Comparison of ENCODE assay signal across 21 cellular contexts in the genomic region with DNA sequence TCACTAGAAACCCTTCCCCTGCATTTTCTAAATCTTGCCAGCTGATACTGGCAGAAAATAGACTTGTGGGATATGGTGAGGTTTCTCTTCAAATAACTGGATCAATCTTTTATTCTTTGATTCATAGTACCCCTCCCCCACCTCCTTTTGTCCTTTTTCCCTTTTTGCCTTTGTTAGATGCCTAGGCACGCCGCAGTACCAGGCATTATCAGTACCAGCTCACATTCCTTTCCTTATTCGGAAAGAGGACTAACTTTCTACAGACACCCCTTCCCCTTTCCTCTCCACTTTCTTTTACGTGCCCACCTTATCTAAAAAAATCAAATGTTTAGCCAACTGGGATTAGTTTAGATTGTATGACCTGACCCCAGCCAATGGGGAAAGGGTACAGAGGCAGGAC.
"Had no signal": no experiment of that assay in that cellular context is flagged by ENCODE, and none has a peak within 500 bp of the region (broad histone marks: within the 10 kb centered on the region; RNA-seq: fewer than 3 reads in every experiment).

No MANE protein-coding gene starts in this region.

- H3K4me3 Mint-ChIP-seq: natural killer cell treated with Interleukin-12 subunit alpha and Interleukin-12 subunit beta and Interleukin-15 and Interleukin-18, amount 100 ng/mL, for 72 hours; stimulated activated memory B cell treated with anti-CD40 and anti-IgM and Interleukin-4, amounts not matched to agents 10 μg/mL and 1 μg/mL and 100 μg/mL, for 72 hours; stimulated activated naive CD8-positive, alpha-beta T cell treated with anti-CD3 and anti-CD28 coated beads, Interleukin-15, Interleukin-2, amounts not matched to agents 100 ng/mL and 50 ng/mL, for 24 hours had no signal

- ATAC-seq: left lobe of liver; natural killer cell treated with Interleukin-12 subunit alpha and Interleukin-12 subunit beta and Interleukin-15 and Interleukin-18, amount 100 ng/mL, for 72 hours; sciatic nerve; stimulated activated memory B cell treated with anti-CD40 and anti-IgM and Interleukin-4, amounts not matched to agents 10 μg/mL and 1 μg/mL and 100 μg/mL, for 72 hours had no signal

- H3K27ac Mint-ChIP-seq: natural killer cell treated with Interleukin-12 subunit alpha and Interleukin-12 subunit beta and Interleukin-15 and Interleukin-18, amount 100 ng/mL, for 72 hours; stimulated activated memory B cell treated with anti-CD40 and anti-IgM and Interleukin-4, amounts not matched to agents 10 μg/mL and 1 μg/mL and 100 μg/mL, for 72 hours; stimulated activated naive CD8-positive, alpha-beta T cell treated with anti-CD3 and anti-CD28 coated beads, Interleukin-15, Interleukin-2, amounts not matched to agents 100 ng/mL and 50 ng/mL, for 24 hours had no signal

- H3K9ac ChIP-seq: parathyroid adenoma had no signal

- H3K4me1 ChIP-seq: colonic mucosa, parathyroid adenoma, spleen, testis, transverse colon had no signal

- H3K4me2 ChIP-seq: hepatocyte had no signal

- H3K36me3 ChIP-seq: colonic mucosa, spleen, transverse colon had no signal

- DNase-seq: colonic mucosa; dermis blood vessel endothelial cell; erythroblast; foreskin melanocyte; head of caudate nucleus; kidney glomerular epithelial cell; mammary epithelial cell; midbrain; spleen; stimulated activated CD4-positive, alpha-beta T cell treated with anti-CD3 and anti-CD28 coated beads, Interleukin-15, amount 100 ng/mL, for 24 hours; stimulated activated CD4-positive, alpha-beta T cell treated with anti-CD3 and anti-CD28 coated beads, Interleukin-1b, Interleukin-23, amount 100 ng/mL, for 48 hours; stimulated activated CD4-positive, alpha-beta T cell treated with anti-CD3 and anti-CD28 coated beads, Interleukin-4, amount 100 ng/mL, for 24 hours; testis; transverse colon had no signal

- H3K27ac ChIP-seq: colonic mucosa, hepatocyte, parathyroid adenoma, spleen, testis, transverse colon had no signal

- H3K79me2 ChIP-seq: hepatocyte, parathyroid adenoma had no signal

- H3K9me3 ChIP-seq: colonic mucosa, testis had no signal

- H3K4me3 ChIP-seq: colonic mucosa, hepatocyte, spleen, testis, transverse colon had no signal

- H3K27me3 Mint-ChIP-seq: natural killer cell treated with Interleukin-12 subunit alpha and Interleukin-12 subunit beta and Interleukin-15 and Interleukin-18, amount 100 ng/mL, for 72 hours; stimulated activated naive CD8-positive, alpha-beta T cell treated with anti-CD3 and anti-CD28 coated beads, Interleukin-15, Interleukin-2, amounts not matched to agents 100 ng/mL and 50 ng/mL, for 24 hours had no signal

- H3K36me3 Mint-ChIP-seq: natural killer cell treated with Interleukin-12 subunit alpha and Interleukin-12 subunit beta and Interleukin-15 and Interleukin-18, amount 100 ng/mL, for 72 hours had no signal

- H2AFZ ChIP-seq: hepatocyte, parathyroid adenoma had no signal

- H3K27me3 ChIP-seq: colonic mucosa, hepatocyte, spleen, testis, transverse colon had no signal
